In the genomic region with DNA sequence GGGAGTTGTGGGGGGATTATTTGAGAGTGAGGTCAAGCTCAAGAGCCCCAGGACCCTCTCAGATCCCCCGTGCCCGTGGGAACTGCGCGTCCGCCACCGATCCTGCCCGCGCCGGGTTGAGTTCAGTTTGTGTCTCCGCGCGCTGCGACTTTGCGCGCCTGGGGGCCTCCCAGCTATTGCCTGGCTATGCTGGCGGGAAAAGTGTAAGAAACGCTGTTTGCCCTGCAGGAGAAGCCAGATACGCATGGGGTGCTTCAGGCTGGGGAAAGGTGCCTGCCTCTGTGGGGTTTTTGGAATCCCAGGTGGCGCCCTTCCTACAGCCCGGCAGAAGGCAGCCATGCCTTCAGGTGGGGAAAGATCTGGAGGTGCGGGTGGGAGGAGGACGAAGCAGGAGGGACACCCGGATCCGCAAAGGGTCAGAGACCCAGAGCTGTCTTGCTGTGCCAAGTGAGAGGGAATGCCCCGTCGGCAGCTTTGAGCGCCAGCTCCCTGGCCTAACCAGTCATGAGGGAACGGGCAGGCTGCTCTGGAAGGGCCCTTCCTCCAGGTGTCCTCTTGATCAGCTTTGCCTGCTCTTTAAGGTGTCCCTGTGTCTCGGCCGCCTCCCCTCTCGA, we compare ENCODE assay signal across 8 cellular contexts. TPM values are rescaled to one million over a fixed set of nuclear protein-coding genes. Genes with fewer than 3 reads are reported as not detected.
DNase-seq lines count a peak whose midpoint lies in the region; ATAC-seq and TF ChIP-seq lines count a peak whose summit lies in the region.

No MANE protein-coding gene starts in this region.

- no peaks in the 10 kb centered on the region for H3K27me3 ChIP-seq in aorta (ENCODE audit: control insufficient read depth in 1 of 2, insufficient read depth in 2 of 2, low read length in 1 of 2)

- H3K4me3 ChIP-seq in mucosa of descending colon (no peak overlapping the region), aorta (ENCODE audit: low read length in 2 of 2) (peak overlapping the region in 1 of 2 donors; percentile 5)

- H3K4me1 ChIP-seq in mucosa of descending colon (ENCODE audit: low read depth) (peaks cover 42% of the 10 kb centered on the region), aorta (ENCODE audit: control insufficient read depth in 1 of 2, insufficient read depth in 2 of 2, low read length in 2 of 2) (no peaks in the 10 kb centered on the region)

- H3K4me1 Mint-ChIP-seq in central memory CD8-positive, alpha-beta T cell: peaks cover 17% of the 10 kb centered on the region

- H3K4me3 Mint-ChIP-seq in central memory CD8-positive, alpha-beta T cell: peak overlapping the region; percentile 82

- no peak overlapping the region for H3K27ac Mint-ChIP-seq in central memory CD8-positive, alpha-beta T cell (ENCODE audit: low read depth)

- H3K9me3 Mint-ChIP-seq in central memory CD8-positive, alpha-beta T cell: no peaks in the 10 kb centered on the region

- 25 to 36% methylated on average over 31 of the region's 31 CpGs for WGBS in aorta, 2 donors

- no peak for ATAC-seq in central memory CD8-positive, alpha-beta T cell (replicated peaks; ENCODE audit: extremely low read depth, poor library complexity, severe bottlenecking)
- ATAC-seq in mucosa of descending colon: no peak
- no peak for ATAC-seq in aorta (ENCODE audit: low FRiP score)
- no peak for ATAC-seq in GM18517 (IDR thresholded peaks at IDR 0.05; ENCODE audit: unreplicated experiment)
- ATAC-seq in HG02938 (IDR thresholded peaks at IDR 0.05; ENCODE audit: unreplicated experiment): no peak

- peak; percentile 13 for DNase-seq in stimulated activated CD4-positive, alpha-beta T cell treated with anti-CD3 and anti-CD28 coated beads, Interleukin-1b, Interleukin-23, amount 100 ng/mL, for 48 hours
- no peak for DNase-seq in stimulated activated CD4-positive, alpha-beta T cell treated with anti-CD3 and anti-CD28 coated beads, Interleukin-2, amount 100 ng/mL, for 48 hours
- DNase-seq in central memory CD8-positive, alpha-beta T cell (ENCODE audit: low spot score in 2 of 2): no peak
- peak in 2 of 3 donors; percentile 61 to 66 for DNase-seq in mucosa of descending colon
- no peak for DNase-seq in aorta
- no peak for DNase-seq in globus pallidus (ENCODE audit: low spot score)

- peaks cover 13% of the 10 kb centered on the region for H3K36me3 Mint-ChIP-seq in central memory CD8-positive, alpha-beta T cell (ENCODE audit: insufficient read depth)

- TF ChIP-seq CTCF in mucosa of descending colon (IDR thresholded peaks at IDR 0.05): no peak

- H3K36me3 ChIP-seq in mucosa of descending colon (ENCODE audit: low read depth): peaks cover 3% of the 10 kb centered on the region
- H3K36me3 ChIP-seq in aorta (ENCODE audit: control insufficient read depth in 1 of 2, insufficient read depth in 2 of 2, low read length in 1 of 2): no peaks in the 10 kb centered on the region

- H3K9me3 ChIP-seq in mucosa of descending colon (no peaks in the 10 kb centered on the region), aorta (ENCODE audit: control insufficient read depth, low read length) (no peaks in the 10 kb centered on the region)

- intact Hi-C loops in mucosa of descending colon (cut with DNase I, micrococcal nuclease): no loop called here
- intact Hi-C loops in aorta (cut with DNase I): loop anchor here in 1 of 2 donors (2.0 kb wide), 1 partner anchor 24 kb away; no protein-coding TSS in a partner anchor

- peak overlapping the region; percentile 91 to 98 for H3K27ac ChIP-seq in aorta (ENCODE audit: low read depth in 1 of 2, low read length in 2 of 2)

- no peaks in the 10 kb centered on the region for H3K27me3 Mint-ChIP-seq in central memory CD8-positive, alpha-beta T cell

RNA-seq across cellular contexts. Expression of a gene that starts 22.5 kb away (rescaled TPM):
- total RNA-seq in mucosa of descending colon (not detected), aorta (not detected)
- not detected for polyA plus RNA-seq in aorta

Comparison
In these comparisons a context has a peak if more than half of its experiments do, and no peak if none do; other contexts are left out.
1. DNase-seq: peak in stimulated activated CD4-positive, alpha-beta T cell treated with anti-CD3 and anti-CD28 coated beads, Interleukin-1b, Interleukin-23, amount 100 ng/mL, for 48 hours (single experiment) and mucosa of descending colon (2 of 3); none in stimulated activated CD4-positive, alpha-beta T cell treated with anti-CD3 and anti-CD28 coated beads, Interleukin-2, amount 100 ng/mL, for 48 hours (0 of 2), central memory CD8-positive, alpha-beta T cell (0 of 2), aorta (0 of 2) and globus pallidus (single experiment).